8 cellular contexts compared by ENCODE assay signal in the genomic region with DNA sequence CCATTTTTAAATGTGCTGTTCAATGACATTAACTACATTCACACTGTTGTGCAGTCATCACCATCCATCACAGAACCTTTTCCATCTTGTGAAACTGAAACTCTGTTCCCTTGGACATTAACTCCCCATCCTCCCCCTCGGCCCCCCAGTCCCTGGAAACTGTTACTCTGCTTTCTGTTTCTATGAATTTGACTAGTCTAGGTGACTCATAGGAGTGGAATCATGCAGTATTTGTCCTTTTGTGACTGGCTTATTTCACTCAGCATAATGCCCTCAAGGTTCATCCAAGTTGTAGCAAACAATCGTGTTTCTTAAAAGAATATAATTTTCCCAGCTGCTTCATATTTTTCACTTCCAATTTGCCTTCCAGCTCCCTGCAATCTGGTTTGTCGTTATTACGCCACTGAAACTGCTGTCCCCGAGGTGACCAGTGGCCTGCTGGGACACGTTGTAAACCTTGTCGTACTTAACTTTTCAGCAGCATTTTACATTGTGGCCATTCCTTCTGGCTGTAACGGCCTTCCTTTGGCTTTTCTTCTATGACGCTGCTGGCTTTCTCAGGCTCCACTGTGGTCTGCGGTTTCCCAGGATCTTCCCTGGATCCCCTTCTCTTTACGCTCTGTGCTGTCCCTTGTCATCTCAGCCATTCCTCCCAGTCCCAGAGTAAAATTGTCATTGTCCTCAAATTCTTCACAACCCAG.
DNase-seq lines count a peak whose midpoint lies in the region; ATAC-seq and TF ChIP-seq lines count a peak whose summit lies in the region.

No MANE protein-coding gene starts in this region.

- H3K9ac ChIP-seq in duodenal mucosa (ENCODE audit: low read depth in 1 of 2, low read length in 2 of 2) = no peak overlapping the region

- H3K9me3 ChIP-seq in duodenal mucosa (ENCODE audit: control insufficient read depth in 1 of 2, low read length in 2 of 2) (no peaks in the 10 kb centered on the region), uterus (no peaks in the 10 kb centered on the region)

- peaks cover 0 to 5% of the 10 kb centered on the region in 2 donors for H3K36me3 ChIP-seq in duodenal mucosa (ENCODE audit: control insufficient read depth in 1 of 2, insufficient read depth in 2 of 2, low read length in 2 of 2)
- H3K36me3 ChIP-seq in uterus = no peaks in the 10 kb centered on the region

- H3K4me3 ChIP-seq in duodenal mucosa (ENCODE audit: low read depth in 1 of 2, low read length in 2 of 2) = no peak overlapping the region
- no peak overlapping the region for H3K4me3 ChIP-seq in uterus

- peak overlapping the region; percentile 55 for H3K27ac ChIP-seq in duodenal mucosa (ENCODE audit: low read depth, low read length)
- H3K27ac ChIP-seq in uterus = peak overlapping the region; percentile 65 to 68

- peak; percentile 44 for DNase-seq in activated naive CD4-positive, alpha-beta T cell treated with Interleukin-2 at 50 U/mL for 16 hours
- no peak for DNase-seq in activated naive CD4-positive, alpha-beta T cell (lab: John Stamatoyannopoulos, UW)
- DNase-seq in omental fat pad (ENCODE audit: low spot score) (no peak), uterus (peak; percentile 75 to 81), KBM-7 (no peak), GM19238 (ENCODE audit: insufficient read length, low spot score) (no peak)

- no peak for TF ChIP-seq POLR2A in uterus (IDR thresholded peaks at IDR 0.05)

- TF ChIP-seq CTCF in omental fat pad (IDR thresholded peaks at IDR 0.05) (no peak), uterus (IDR thresholded peaks at IDR 0.05) (no peak)

- intact Hi-C loops in uterus (cut with DNase I; ENCODE audit: low total_unique reads) = loop anchor here (10.0 kb wide), 1 partner anchor 275 kb away; a partner anchor contains a TSS

- peak; percentile 68 for ATAC-seq in omental fat pad (ENCODE audit: low FRiP score)
- no peak for ATAC-seq in HG02623 (IDR thresholded peaks at IDR 0.05; ENCODE audit: unreplicated experiment)

- H3K4me1 ChIP-seq in duodenal mucosa (ENCODE audit: control insufficient read depth in 1 of 2, insufficient read depth in 2 of 2, low read length in 2 of 2) (peaks cover 16 to 37% of the 10 kb centered on the region in 2 donors), uterus (peaks cover 0 to 6% of the 10 kb centered on the region in 2 donors)

- H3K27me3 ChIP-seq in duodenal mucosa (ENCODE audit: control insufficient read depth in 1 of 2, insufficient read depth in 2 of 2, low read length in 2 of 2) (no peaks in the 10 kb centered on the region), uterus (no peaks in the 10 kb centered on the region)

- in situ Hi-C loops in KBM-7 (cut with MboI; ENCODE audit: low pct_unique_long_range_greater_than_20kb, low sequenced_read_pairs) = no loop called here

Comparison
In these comparisons a context has a peak if more than half of its experiments do, and no peak if none do; other contexts are left out.
1. DNase-seq: peak in activated naive CD4-positive, alpha-beta T cell treated with Interleukin-2 at 50 U/mL for 16 hours (single experiment) and uterus (2 of 2); none in activated naive CD4-positive, alpha-beta T cell (0 of 4), omental fat pad (single experiment), KBM-7 (single experiment) and GM19238 (single experiment).